In the genomic region with DNA sequence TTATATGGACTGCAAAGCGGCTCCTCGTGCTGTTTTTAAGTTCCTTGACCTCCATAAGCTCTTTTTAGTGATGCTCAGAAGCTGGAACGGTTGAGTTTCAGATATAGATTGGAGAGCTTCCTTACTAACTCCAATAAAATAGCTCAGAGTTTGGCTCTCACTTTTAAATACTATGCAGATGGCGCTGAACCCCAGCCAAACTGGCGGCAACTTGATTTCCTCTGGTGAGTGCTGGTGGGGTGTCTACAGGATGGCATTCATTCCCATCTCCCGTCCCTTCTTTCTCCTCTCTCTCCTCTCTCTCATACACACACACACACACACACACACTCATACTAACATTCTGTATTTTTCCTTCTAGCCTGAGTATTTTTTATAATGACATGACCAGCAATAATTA, we compare ENCODE assay signal across 13 cellular contexts.
"Had no signal": no experiment of that assay in that cellular context is flagged by ENCODE, and none has a peak within 500 bp of the region (broad histone marks: within the 10 kb centered on the region; RNA-seq: fewer than 3 reads in every experiment).

No MANE protein-coding gene starts in this region.

- ATAC-seq: activated naive CD8-positive, alpha-beta T cell treated with anti-CD3 and anti-CD28 coated beads, Interleukin-2, amount 50 U/mL, for 24 hours; left colon had no signal

- DNase-seq: activated B cell treated with CpG ODN at 0.5 μM for 24 hours; activated CD4-positive, alpha-beta T cell treated with anti-CD3 and anti-CD28 coated beads, Interleukin-2, amount 10 ng/mL, durations not matched to agents 7 days and 5 days; activated CD8-positive, alpha-beta memory T cell treated with anti-CD3 and anti-CD28 coated beads for 24 hours; activated naive CD4-positive, alpha-beta T cell treated with Interleukin-2 at 50 U/mL for 16 hours; activated naive CD8-positive, alpha-beta T cell treated with anti-CD3 and anti-CD28 coated beads, Interleukin-2, amount 50 U/mL, for 24 hours; colonic mucosa; effector memory CD4-positive, alpha-beta T cell; glutamatergic neuron; immature natural killer cell; left colon; pancreas; SK-N-SH; transverse colon had no signal
